In genomic region chr6:160124605-160125004, GRCh38 we compare ENCODE assay signal across 28 cellular contexts.
"Had no signal": no experiment of that assay in that cellular context is flagged by ENCODE, and none has a peak within 500 bp of the region (broad histone marks: within the 10 kb centered on the region; RNA-seq: fewer than 3 reads in every experiment).

No MANE protein-coding gene starts in this region.

- H3K27me3 Mint-ChIP-seq: activated B cell treated with CpG ODN at 0.5 μM for 24 hours; activated CD4-positive, alpha-beta memory T cell treated with anti-CD3 and anti-CD28 coated beads, Interleukin-2, amount 10 ng/mL, durations not matched to agents 7 days and 5 days; activated naive CD4-positive, alpha-beta T cell treated with anti-CD3 and anti-CD28 coated beads, Interleukin-2, amount 10 ng/mL, durations not matched to agents 7 days and 5 days; activated naive CD8-positive, alpha-beta T cell treated with anti-CD3 and anti-CD28 coated beads, Interleukin-2, amount 10 ng/mL, durations not matched to agents 7 days and 5 days; T-cell had no signal

- H3K4me1 ChIP-seq: adrenal gland, breast epithelium, Peyer's patch, SJCRH30 had no signal

- FAIRE-seq: TTC549 had no signal

- H3K27me3 ChIP-seq: adrenal gland, breast epithelium, Peyer's patch, SJCRH30 had no signal

- H3K27ac ChIP-seq: adrenal gland, breast epithelium, Peyer's patch, RWPE1, SJCRH30 had no signal

- H3K4me3 ChIP-seq: adrenal gland, breast epithelium, Peyer's patch, SJCRH30 had no signal

- H3K9me3 Mint-ChIP-seq: activated B cell treated with CpG ODN at 0.5 μM for 24 hours; activated CD4-positive, alpha-beta memory T cell treated with anti-CD3 and anti-CD28 coated beads, Interleukin-2, amount 10 ng/mL, durations not matched to agents 7 days and 5 days; activated naive CD4-positive, alpha-beta T cell treated with anti-CD3 and anti-CD28 coated beads, Interleukin-2, amount 10 ng/mL, durations not matched to agents 7 days and 5 days; activated naive CD8-positive, alpha-beta T cell treated with anti-CD3 and anti-CD28 coated beads, Interleukin-2, amount 10 ng/mL, durations not matched to agents 7 days and 5 days; activated T-helper 1 cell treated with anti-CD3 and anti-CD28 coated beads, Interleukin-12 subunit alpha, Interleukin-12 subunit beta, Interleukin-2, Interleukin-4 antibody, amounts not matched to agents 30 ng/mL and 10 ng/mL and 1 ng/mL, durations not matched to agents 14 hours and 24 hours and 36 hours; T-cell had no signal

- ATAC-seq: T-cell had no signal

- H3K36me3 Mint-ChIP-seq: activated naive CD4-positive, alpha-beta T cell treated with anti-CD3 and anti-CD28 coated beads, Interleukin-2, amount 10 ng/mL, durations not matched to agents 7 days and 5 days had no signal

- H3K36me3 ChIP-seq: adrenal gland, breast epithelium, Peyer's patch, SJCRH30 had no signal

- H3K4me3 Mint-ChIP-seq: activated B cell treated with CpG ODN at 0.5 μM for 24 hours; activated CD4-positive, alpha-beta memory T cell treated with anti-CD3 and anti-CD28 coated beads, Interleukin-2, amount 10 ng/mL, durations not matched to agents 7 days and 5 days; activated naive CD4-positive, alpha-beta T cell treated with anti-CD3 and anti-CD28 coated beads, Interleukin-2, amount 10 ng/mL, durations not matched to agents 7 days and 5 days; activated naive CD8-positive, alpha-beta T cell treated with anti-CD3 and anti-CD28 coated beads, Interleukin-2, amount 10 ng/mL, durations not matched to agents 7 days and 5 days; activated T-helper 1 cell treated with anti-CD3 and anti-CD28 coated beads, Interleukin-12 subunit alpha, Interleukin-12 subunit beta, Interleukin-2, Interleukin-4 antibody, amounts not matched to agents 30 ng/mL and 10 ng/mL and 1 ng/mL, durations not matched to agents 14 hours and 24 hours and 36 hours; T-cell had no signal

- H3K27ac Mint-ChIP-seq: activated B cell treated with CpG ODN at 0.5 μM for 24 hours; activated CD4-positive, alpha-beta memory T cell treated with anti-CD3 and anti-CD28 coated beads, Interleukin-2, amount 10 ng/mL, durations not matched to agents 7 days and 5 days; activated naive CD4-positive, alpha-beta T cell treated with anti-CD3 and anti-CD28 coated beads, Interleukin-2, amount 10 ng/mL, durations not matched to agents 7 days and 5 days; activated naive CD8-positive, alpha-beta T cell treated with anti-CD3 and anti-CD28 coated beads, Interleukin-2, amount 10 ng/mL, durations not matched to agents 7 days and 5 days; activated T-helper 1 cell treated with anti-CD3 and anti-CD28 coated beads, Interleukin-12 subunit alpha, Interleukin-12 subunit beta, Interleukin-2, Interleukin-4 antibody, amounts not matched to agents 30 ng/mL and 10 ng/mL and 1 ng/mL, durations not matched to agents 14 hours and 24 hours and 36 hours; T-cell had no signal

- DNase-seq: activated B cell treated with CpG ODN at 0.5 μM for 24 hours; activated CD4-positive, alpha-beta memory T cell treated with anti-CD3 and anti-CD28 coated beads, Interleukin-2, amount 10 ng/mL, durations not matched to agents 7 days and 5 days; activated CD4-positive, alpha-beta T cell treated with anti-CD3 and anti-CD28 coated beads for 1 hour; activated CD4-positive, alpha-beta T cell treated with anti-CD3 and anti-CD28 coated beads, Interleukin-2, amount 50 U/mL, for 1 hour; activated gamma-delta T cell; activated naive CD4-positive, alpha-beta T cell treated with anti-CD3 and anti-CD28 coated beads, Interleukin-2, amount 10 ng/mL, durations not matched to agents 7 days and 5 days; activated naive CD8-positive, alpha-beta T cell treated with anti-CD3 and anti-CD28 coated beads, Interleukin-2, amount 10 ng/mL, durations not matched to agents 7 days and 5 days; adrenal gland; anterior cingulate cortex; caudate nucleus; Kasumi-1; KBM-7; NCI-H1105 treated with DMSO at 0.1 percent for 48 hours; NCI-H1436 treated with DMSO at 0.1 percent for 48 hours; NCI-H187; NCI-H2081 treated with DMSO at 0.1 percent for 48 hours; NCI-H446; NCI-H524; Right ventricle myocardium superior; SJCRH30; T-cell; T-helper 2 cell; T1000 had no signal

- H3K4me1 Mint-ChIP-seq: activated B cell treated with CpG ODN at 0.5 μM for 24 hours; activated naive CD4-positive, alpha-beta T cell treated with anti-CD3 and anti-CD28 coated beads, Interleukin-2, amount 10 ng/mL, durations not matched to agents 7 days and 5 days; activated naive CD8-positive, alpha-beta T cell treated with anti-CD3 and anti-CD28 coated beads, Interleukin-2, amount 10 ng/mL, durations not matched to agents 7 days and 5 days; T-cell had no signal

- H3K9me3 ChIP-seq: adrenal gland, breast epithelium, Peyer's patch had no signal
